26 cellular contexts compared by ENCODE assay signal in the genomic region with DNA sequence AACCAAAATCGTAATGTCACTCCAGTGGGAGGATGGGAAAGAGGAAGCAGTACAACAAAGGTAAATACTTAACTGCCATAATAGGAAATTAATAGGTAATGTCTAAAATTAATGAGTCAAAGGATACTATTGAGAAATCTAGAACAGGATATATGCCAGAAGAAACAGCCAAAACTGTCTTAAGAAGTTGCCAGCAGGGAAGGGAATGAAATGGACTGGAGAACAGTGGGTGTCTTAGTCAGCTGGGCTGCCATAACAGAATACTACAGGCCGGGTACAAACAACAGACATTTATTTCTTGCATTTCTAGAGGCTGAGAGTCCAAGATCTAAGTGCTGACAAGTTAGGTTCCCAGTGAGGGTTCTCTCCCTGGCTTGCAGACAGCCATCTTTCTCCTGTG.
"Had no signal": no experiment of that assay in that cellular context is flagged by ENCODE, and none has a peak within 500 bp of the region (broad histone marks: within the 10 kb centered on the region; RNA-seq: fewer than 3 reads in every experiment).

No MANE protein-coding gene starts in this region.

- DNase-seq: cortex of kidney; effector memory CD8-positive, alpha-beta T cell; foreskin keratinocyte; heart left ventricle; kidney; natural killer cell; occipital lobe; pancreas; right lobe of liver; stimulated activated CD4-positive, alpha-beta T cell treated with anti-CD3 and anti-CD28 coated beads, Interleukin-12 subunit alpha, Interleukin-12 subunit beta, amount 100 ng/mL, for 4 hours; stimulated activated CD4-positive, alpha-beta T cell treated with anti-CD3 and anti-CD28 coated beads, Interleukin-1b, Interleukin-23, amount 100 ng/mL, for 48 hours; stimulated activated CD4-positive, alpha-beta T cell treated with anti-CD3 and anti-CD28 coated beads, Interleukin-4, amount 100 ng/mL, for 24 hours; stimulated activated naive CD4-positive, alpha-beta T cell treated with Interleukin-2 at 50 U/mL for 16 hours; stomach; thyroid gland; trophoblast cell had no signal

- H3K36me3 ChIP-seq: gastroesophageal sphincter, heart left ventricle, pancreas, right lobe of liver, stomach, thyroid gland, vagina had no signal

- H3K4me3 ChIP-seq: gastroesophageal sphincter, heart left ventricle, hepatocyte, lung, pancreas, right lobe of liver, smooth muscle cell, stomach, thyroid gland, vagina had no signal

- H3K36me3 Mint-ChIP-seq: natural killer cell; stimulated activated effector memory CD8-positive, alpha-beta T cell treated with anti-CD3 and anti-CD28 coated beads, Interleukin-12 subunit alpha, Interleukin-12 subunit beta, amount 100 ng/mL, for 72 hours had no signal

- H3K9me3 ChIP-seq: pancreas, right lobe of liver, thyroid gland, vagina had no signal

- H3K4me3 Mint-ChIP-seq: effector memory CD8-positive, alpha-beta T cell; memory B cell; natural killer cell; stimulated activated effector memory CD8-positive, alpha-beta T cell treated with anti-CD3 and anti-CD28 coated beads, Interleukin-12 subunit alpha, Interleukin-12 subunit beta, amount 100 ng/mL, for 72 hours had no signal

- H3K27me3 ChIP-seq: gastroesophageal sphincter, heart left ventricle, hepatocyte, pancreas, right lobe of liver, stomach, thyroid gland, vagina had no signal

- H3K27ac ChIP-seq: epithelial cell of prostate, foreskin keratinocyte, gastroesophageal sphincter, heart left ventricle, hepatocyte, pancreas, right lobe of liver, stomach, thyroid gland, vagina had no signal

- H3K4me1 Mint-ChIP-seq: natural killer cell had no signal

- H3K4me2 ChIP-seq: hepatocyte, smooth muscle cell had no signal

- H3K27ac Mint-ChIP-seq: effector memory CD8-positive, alpha-beta T cell; memory B cell; natural killer cell; stimulated activated effector memory CD8-positive, alpha-beta T cell treated with anti-CD3 and anti-CD28 coated beads, Interleukin-12 subunit alpha, Interleukin-12 subunit beta, amount 100 ng/mL, for 72 hours had no signal

- H3K4me1 ChIP-seq: foreskin keratinocyte, gastroesophageal sphincter, heart left ventricle, pancreas, right lobe of liver, stomach, vagina had no signal

- H3K79me2 ChIP-seq: hepatocyte had no signal

- H2AFZ ChIP-seq: hepatocyte had no signal

- ATAC-seq: effector memory CD8-positive, alpha-beta T cell; esophagus mucosa; foreskin keratinocyte; gastroesophageal sphincter; heart left ventricle; left lobe of liver; natural killer cell; pancreas; right lobe of liver; stimulated activated effector memory CD8-positive, alpha-beta T cell treated with anti-CD3 and anti-CD28 coated beads, Interleukin-12 subunit alpha, Interleukin-12 subunit beta, amount 100 ng/mL, for 72 hours had no signal
